Comparison of ENCODE assay signal across 8 cellular contexts in genomic region chr16:83215417-83216001, GRCh38.
DNase-seq lines count a peak whose midpoint lies in the region; ATAC-seq and TF ChIP-seq lines count a peak whose summit lies in the region.

No MANE protein-coding gene starts in this region.

- DNase-seq in HCEC 1CT (peak; percentile 22), T-helper 9 cell (peak; percentile 46), choroid plexus epithelial cell (ENCODE audit: low read depth) (peak; percentile 61), OCI-M2 (lab: John Stamatoyannopoulos, UW; ENCODE audit: unreplicated experiment) (no peak), omental fat pad (ENCODE audit: low spot score) (no peak)
- DNase-seq in natural killer cell treated with Interleukin-12 subunit alpha and Interleukin-12 subunit beta and Interleukin-15 and Interleukin-18, amount 100 ng/mL, for 72 hours (ENCODE audit: low spot score) = peak; percentile 69

- no peak overlapping the region for H3K27ac ChIP-seq in C4-2B

- H3K27ac Mint-ChIP-seq in natural killer cell treated with Interleukin-12 subunit alpha and Interleukin-12 subunit beta and Interleukin-15 and Interleukin-18, amount 100 ng/mL, for 72 hours = no peak overlapping the region

- peaks cover 14 to 21% of the 10 kb centered on the region in 2 donors for H3K4me1 Mint-ChIP-seq in natural killer cell treated with Interleukin-12 subunit alpha and Interleukin-12 subunit beta and Interleukin-15 and Interleukin-18, amount 100 ng/mL, for 72 hours (ENCODE audit: low read depth in 2 of 2)

- TF ChIP-seq CTCF in C4-2B (conservative IDR thresholded peaks at IDR 0.05) (peak; percentile 94), choroid plexus epithelial cell (conservative IDR thresholded peaks at IDR 0.05; ENCODE audit: low read depth, low read length) (peak; percentile 92), omental fat pad (IDR thresholded peaks at IDR 0.05) (no peak)

- peak; percentile 61 to 70 for ATAC-seq in natural killer cell treated with Interleukin-12 subunit alpha and Interleukin-12 subunit beta and Interleukin-15 and Interleukin-18, amount 100 ng/mL, for 72 hours
- ATAC-seq in omental fat pad (ENCODE audit: low FRiP score) = no peak
- ATAC-seq in GM21723 (IDR thresholded peaks at IDR 0.05; ENCODE audit: unreplicated experiment) = no peak

- no peak overlapping the region for H3K4me3 ChIP-seq in choroid plexus epithelial cell (ENCODE audit: low read depth, low read length)

- H3K4me3 Mint-ChIP-seq in natural killer cell treated with Interleukin-12 subunit alpha and Interleukin-12 subunit beta and Interleukin-15 and Interleukin-18, amount 100 ng/mL, for 72 hours = no peak overlapping the region

- no peaks in the 10 kb centered on the region for H3K9me3 Mint-ChIP-seq in natural killer cell treated with Interleukin-12 subunit alpha and Interleukin-12 subunit beta and Interleukin-15 and Interleukin-18, amount 100 ng/mL, for 72 hours

- H3K36me3 Mint-ChIP-seq in natural killer cell treated with Interleukin-12 subunit alpha and Interleukin-12 subunit beta and Interleukin-15 and Interleukin-18, amount 100 ng/mL, for 72 hours = no peaks in the 10 kb centered on the region

- H3K27me3 Mint-ChIP-seq in natural killer cell treated with Interleukin-12 subunit alpha and Interleukin-12 subunit beta and Interleukin-15 and Interleukin-18, amount 100 ng/mL, for 72 hours = peaks cover 2 to 7% of the 10 kb centered on the region in 2 donors

Comparison
In these comparisons a context has a peak if more than half of its experiments do, and no peak if none do; other contexts are left out.
1. CTCF ChIP-seq: peak in C4-2B (single experiment) and choroid plexus epithelial cell (single experiment); none in omental fat pad (0 of 3).
2. DNase-seq: peak in HCEC 1CT (single experiment), T-helper 9 cell (single experiment), choroid plexus epithelial cell (single experiment) and natural killer cell treated with Interleukin-12 subunit alpha and Interleukin-12 subunit beta and Interleukin-15 and Interleukin-18, amount 100 ng/mL, for 72 hours (single experiment); none in OCI-M2 (single experiment) and omental fat pad (single experiment).
3. ATAC-seq: peak in natural killer cell treated with Interleukin-12 subunit alpha and Interleukin-12 subunit beta and Interleukin-15 and Interleukin-18, amount 100 ng/mL, for 72 hours (2 of 2); none in omental fat pad (single experiment) and GM21723 (single experiment).